ENCODE assay signal across 1 cellular context in the genomic region with DNA sequence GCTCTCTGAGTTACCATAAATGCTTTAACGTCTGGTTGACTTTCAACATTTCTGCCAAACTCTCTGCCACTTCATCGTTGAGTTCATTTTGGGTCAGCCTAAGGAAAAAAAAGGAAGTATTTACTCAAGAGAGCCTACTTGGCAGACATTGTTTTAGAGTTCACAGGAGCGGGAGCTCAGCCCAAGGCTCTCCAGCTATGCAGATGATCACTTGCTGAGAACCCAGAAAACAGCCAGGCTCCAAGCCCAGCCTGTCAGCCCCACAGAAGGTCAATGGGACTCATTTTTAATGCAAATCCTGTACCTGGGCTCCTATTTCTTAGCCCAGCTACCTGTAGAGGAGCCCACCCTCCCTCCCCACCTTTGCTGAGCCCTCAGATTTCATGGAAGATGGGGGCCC.
TF ChIP-seq lines count a peak whose summit lies in the region.

No MANE protein-coding gene starts in this region.

TF ChIP-seq in A549, 52 proteins besides CTCF, POLR2A, EP300 and RAD21 (continued from another document):
- TF ChIP-seq HEYL (CRISPR knock-in tag; IDR thresholded peaks at IDR 0.05) (no peak), SREBF2 (IDR thresholded peaks at IDR 0.05) (no peak), HOXB5 (CRISPR knock-in tag; IDR thresholded peaks at IDR 0.05) (no peak), HOXA7 (CRISPR knock-in tag; IDR thresholded peaks at IDR 0.05) (no peak), CEBPB (IDR thresholded peaks at IDR 0.05) (no peak), FOSB (CRISPR knock-in tag; IDR thresholded peaks at IDR 0.05) (no peak)
- TF ChIP-seq, protein P1, sequence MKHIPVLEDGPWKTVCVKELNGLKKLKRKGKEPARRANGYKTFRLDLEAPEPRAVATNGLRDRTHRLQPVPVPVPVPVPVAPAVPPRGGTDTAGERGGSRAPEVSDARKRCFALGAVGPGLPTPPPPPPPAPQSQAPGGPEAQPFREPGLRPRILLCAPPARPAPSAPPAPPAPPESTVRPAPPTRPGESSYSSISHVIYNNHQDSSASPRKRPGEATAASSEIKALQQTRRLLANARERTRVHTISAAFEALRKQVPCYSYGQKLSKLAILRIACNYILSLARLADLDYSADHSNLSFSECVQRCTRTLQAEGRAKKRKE (CRISPR knock-in tag; IDR thresholded peaks at IDR 0.05; ENCODE audit: low read depth) = no peak
